Comparison of ENCODE assay signal across 19 cellular contexts in genomic region chr12:81086342-81086741, GRCh38. TPM values are rescaled to one million over a fixed set of nuclear protein-coding genes. Genes with fewer than 3 reads are reported as not detected.
DNase-seq lines count a peak whose midpoint lies in the region; ATAC-seq, FAIRE-seq and TF ChIP-seq lines count a peak whose summit lies in the region.
"Had no signal": no experiment of that assay in that cellular context is flagged by ENCODE, and none has a peak within 500 bp of the region (broad histone marks: within the 10 kb centered on the region; RNA-seq: fewer than 3 reads in every experiment).

No MANE protein-coding gene starts in this region.

- no peaks in the 10 kb centered on the region for H3K9me3 ChIP-seq in HepG2 (ENCODE audit: low read length)
- H3K9me3 ChIP-seq: BLaER1, MG63, sigmoid colon had no signal

- no peaks in the 10 kb centered on the region for H3K4me1 Mint-ChIP-seq in activated T-helper 2 cell treated with anti-CD3 and anti-CD28 coated beads, Interferon-gamma antibody, Interleukin-2, Interleukin-4, amounts not matched to agents 10 μg/mL and 5 μg/mL and 100 μg/mL, durations not matched to agents 14 hours and 24 hours and 36 hours (ENCODE audit: low read depth)

- no peak overlapping the region for H3K27ac Mint-ChIP-seq in activated T-helper 2 cell treated with anti-CD3 and anti-CD28 coated beads, Interferon-gamma antibody, Interleukin-2, Interleukin-4, amounts not matched to agents 10 μg/mL and 5 μg/mL and 100 μg/mL, durations not matched to agents 14 hours and 24 hours and 36 hours
- H3K27ac Mint-ChIP-seq: activated CD8-positive, alpha-beta T cell treated with anti-CD3 and anti-CD28 coated beads for 36 hours; dendritic cell treated with granulocyte-macrophage colony-stimulating factor and Interleukin-4, amounts not matched to agents 40 ng/mL and 50 ng/mL, for 4 days had no signal

- H3K9me3 Mint-ChIP-seq in activated T-helper 2 cell treated with anti-CD3 and anti-CD28 coated beads, Interferon-gamma antibody, Interleukin-2, Interleukin-4, amounts not matched to agents 10 μg/mL and 5 μg/mL and 100 μg/mL, durations not matched to agents 14 hours and 24 hours and 36 hours, result no peaks in the 10 kb centered on the region
- H3K9me3 Mint-ChIP-seq: dendritic cell treated with granulocyte-macrophage colony-stimulating factor and Interleukin-4, amounts not matched to agents 40 ng/mL and 50 ng/mL, for 4 days had no signal

- in situ Hi-C loops in HepG2 (cut with HindIII; ENCODE audit: extremely low pct_ligation_motif_present, low pct_unique_long_range_greater_than_20kb), result no loop called here

- H3K4me3 Mint-ChIP-seq in activated T-helper 2 cell treated with anti-CD3 and anti-CD28 coated beads, Interferon-gamma antibody, Interleukin-2, Interleukin-4, amounts not matched to agents 10 μg/mL and 5 μg/mL and 100 μg/mL, durations not matched to agents 14 hours and 24 hours and 36 hours (ENCODE audit: low read depth), result no peak overlapping the region
- H3K4me3 Mint-ChIP-seq: activated CD8-positive, alpha-beta T cell treated with anti-CD3 and anti-CD28 coated beads for 36 hours; dendritic cell treated with granulocyte-macrophage colony-stimulating factor and Interleukin-4, amounts not matched to agents 40 ng/mL and 50 ng/mL, for 4 days had no signal

- peak overlapping the region; percentile 73 for H3K27ac ChIP-seq in HepG2 (ENCODE audit: extremely low read length, insufficient read depth, low read length)
- H3K27ac ChIP-seq: BLaER1, HL-60, sigmoid colon had no signal

- POLR2A ChIA-PET in HepG2 (lab: Yijun Ruan, JAX), result interaction anchor here (0.9 to 1.7 kb wide), 4 partner anchors 9 to 150 kb away, joined by 3 to 7 read pairs (median 4); no protein-coding TSS in a partner anchor

- peak; percentile 94 for FAIRE-seq in HepG2 (lab: Jason Lieb, UNC)

- peaks cover 97% of the 10 kb centered on the region for H3K79me2 ChIP-seq in HepG2 (ENCODE audit: insufficient read depth, low read length)

- no peaks in the 10 kb centered on the region for H3K36me3 Mint-ChIP-seq in activated T-helper 2 cell treated with anti-CD3 and anti-CD28 coated beads, Interferon-gamma antibody, Interleukin-2, Interleukin-4, amounts not matched to agents 10 μg/mL and 5 μg/mL and 100 μg/mL, durations not matched to agents 14 hours and 24 hours and 36 hours (ENCODE audit: low read depth)

- peak in 1 of 2 experiments; percentile 88; a peak in 2 of 4 replicates for TF ChIP-seq EP300 in HepG2 (IDR thresholded peaks at IDR 0.05; ENCODE audit: low read depth in 2 of 2, low read length in 2 of 2)
- TF ChIP-seq EP300 in HepG2 (CRISPR knock-in tag; IDR thresholded peaks at IDR 0.05; ENCODE audit: borderline replicate concordance), result peak; percentile 69; the same call in 1 of the 2 replicates

- H3K9ac ChIP-seq in HepG2 (ENCODE audit: insufficient read depth, low read depth, low read length), result no peak overlapping the region
- H3K9ac ChIP-seq: BLaER1 had no signal

- H4K20me1 ChIP-seq in HepG2 (ENCODE audit: insufficient read depth, low read length), result peaks cover 3% of the 10 kb centered on the region; the same call in 1 of the 2 replicates
- H4K20me1 ChIP-seq: BLaER1 had no signal

- no peaks in the 10 kb centered on the region; a peak in 1 of 5 replicates for H3K36me3 ChIP-seq in HepG2 (replicated peaks in 1 of 2; ENCODE audit: control insufficient read depth in 1 of 2, insufficient read depth in 2 of 2, low read length in 2 of 2)
- H3K36me3 ChIP-seq: BLaER1, MG63, sigmoid colon had no signal

- H3K4me2 ChIP-seq in HepG2 (ENCODE audit: low read depth, low read length), result peak overlapping the region; percentile 63
- H3K4me2 ChIP-seq: BLaER1 had no signal

- ATAC-seq in HepG2, result peak; percentile 88
- ATAC-seq: activated CD8-positive, alpha-beta T cell treated with anti-CD3 and anti-CD28 coated beads for 36 hours had no signal

- TF ChIP-seq CTCF in AG10803 (conservative IDR thresholded peaks at IDR 0.05; ENCODE audit: low read length), result no peak
- no peak for TF ChIP-seq CTCF in epithelial cell of esophagus (IDR thresholded peaks at IDR 0.05; ENCODE audit: insufficient read depth, low read depth, low read length, missing control alignments)
- TF ChIP-seq CTCF in HepG2 (CRISPR knock-in tag; IDR thresholded peaks at IDR 0.05), result no peak

- TF ChIP-seq RAD21 in HepG2 (CRISPR knock-in tag; IDR thresholded peaks at IDR 0.05), result no peak

- WGBS in HepG2 (ENCODE audit: low lambda C conversion rate), result 0% methylated on average over 4 of the region's 4 CpGs

- intact Hi-C loops in HepG2 (cut with micrococcal nuclease; ENCODE audit: unreplicated experiment), result loop anchor here (1.0 kb wide), 1 partner anchor 8 kb away; the partner anchor contains the start of gene ACSS3
- intact Hi-C loops in activated T-helper 2 cell treated with anti-CD3 and anti-CD28 coated beads, Interferon-gamma antibody, Interleukin-2, Interleukin-4, amounts not matched to agents 10 μg/mL and 5 μg/mL and 100 μg/mL, durations not matched to agents 14 hours and 24 hours and 36 hours (cut with micrococcal nuclease), result no loop called here

- H2AFZ ChIP-seq in HepG2 (ENCODE audit: low read length), result no peak overlapping the region

- H3K4me1 ChIP-seq in HepG2 (ENCODE audit: insufficient read depth, low read length), result peaks cover 87% of the 10 kb centered on the region
- H3K4me1 ChIP-seq: BLaER1, sigmoid colon had no signal

- H3K4me3 ChIP-seq in AG10803 (ENCODE audit: low read length), result no peak overlapping the region
- H3K4me3 ChIP-seq in epithelial cell of esophagus (ENCODE audit: low read length), result no peak overlapping the region
- H3K4me3 ChIP-seq in HepG2 (replicated peaks in 1 of 3; ENCODE audit: insufficient read depth in 1 of 3, low read depth in 2 of 3, low read length in 3 of 3), result peak overlapping the region in 2 of 3 experiments; percentile 38 to 41; a peak in 2 of 6 replicates
- H3K4me3 ChIP-seq: BLaER1, MG63, sigmoid colon had no signal

- DNase-seq in AG10803 (ENCODE audit: low read depth), result peak; percentile 4
- DNase-seq in NCI-H146 (lab: John Stamatoyannopoulos, UW), result peak; percentile 80
- DNase-seq in epithelial cell of esophagus (ENCODE audit: low read depth), result peak; percentile 9
- peak; percentile 89 for DNase-seq in HepG2 (ENCODE audit: low spot score)
- DNase-seq in NCI-H2081 treated with DMSO at 0.1 percent for 48 hours (lab: John Stamatoyannopoulos, UW), result no peak
- DNase-seq in activated T-helper 2 cell treated with anti-CD3 and anti-CD28 coated beads, Interferon-gamma antibody, Interleukin-2, Interleukin-4, amounts not matched to agents 10 μg/mL and 5 μg/mL and 100 μg/mL, durations not matched to agents 14 hours and 24 hours and 36 hours (ENCODE audit: low spot score), result no peak
- no peak for DNase-seq in DMS79 treated with DMSO at 0.1 percent for 48 hours (lab: John Stamatoyannopoulos, UW)
- no peak for DNase-seq in effector CD8-positive, alpha-beta T cell (lab: John Stamatoyannopoulos, UW)
- DNase-seq: activated CD4-positive, CD25-positive, alpha-beta regulatory T cell treated with anti-CD3 and anti-CD28 coated beads, Interleukin-2, amount 50 U/mL, for 72 hours; activated CD8-positive, alpha-beta T cell treated with anti-CD3 and anti-CD28 coated beads for 36 hours; activated T-cell treated with anti-CD3 and anti-CD28 coated beads for 4 hours; IMR-90; MG63; NCI-H1417 treated with DMSO at 0.1 percent for 48 hours; SHP77; sigmoid colon had no signal

- CTCF ChIA-PET in HepG2 (lab: Yijun Ruan, JAX; ENCODE audit: low intra/inter-chr PET ratio, low total read pairs), result no interaction called here

- H3K27me3 ChIP-seq in HepG2 (ENCODE audit: control insufficient read depth in 1 of 2, insufficient read depth in 2 of 2, low read length in 2 of 2), result no peaks in the 10 kb centered on the region
- H3K27me3 ChIP-seq: BLaER1, MG63, sigmoid colon had no signal

- BruUV-seq in HepG2 (replicated peaks; lab: Mats Ljungman, UMichigan), result no TSS peak

- H3K27me3 Mint-ChIP-seq in activated T-helper 2 cell treated with anti-CD3 and anti-CD28 coated beads, Interferon-gamma antibody, Interleukin-2, Interleukin-4, amounts not matched to agents 10 μg/mL and 5 μg/mL and 100 μg/mL, durations not matched to agents 14 hours and 24 hours and 36 hours (ENCODE audit: low read depth), result no peaks in the 10 kb centered on the region
- H3K27me3 Mint-ChIP-seq: activated CD8-positive, alpha-beta T cell treated with anti-CD3 and anti-CD28 coated beads for 36 hours; dendritic cell treated with granulocyte-macrophage colony-stimulating factor and Interleukin-4, amounts not matched to agents 40 ng/mL and 50 ng/mL, for 4 days had no signal

- no peak for TF ChIP-seq POLR2A in HepG2 (IDR thresholded peaks at IDR 0.05; ENCODE audit: insufficient read depth in 1 of 2, low read depth in 2 of 2, low read length in 2 of 2)

TF ChIP-seq in HepG2, 621 proteins besides CTCF, POLR2A, EP300 and RAD21 (continues in another document):
- TF ChIP-seq KDM1A (CRISPR knock-in tag; IDR thresholded peaks at IDR 0.05), result peak; percentile 94
- TF ChIP-seq FOXO1 (CRISPR knock-in tag; IDR thresholded peaks at IDR 0.05), result peak; percentile 63; the same call in 1 of the 2 replicates

RNA-seq across cellular contexts. Expression of gene ACSS3, which starts 8.5 kb away (rescaled TPM):
- 86.3 and 95.7 TPM in 2 replicates for total RNA-seq in HepG2 (2016; rRNA removed; fragmentation: Illumina TruSeq; extraction: Trizol)
- 16.5 and 17.3 TPM in 2 replicates for total RNA-seq in HepG2 (2016; cell fraction: cytosol; rRNA removed; fragmentation: Illumina TruSeq; extraction: Trizol; ENCODE audit: low read depth)
- total RNA-seq in HepG2 (2016; cell fraction: insoluble cytoplasmic fraction; rRNA removed; fragmentation: Illumina TruSeq; extraction: Trizol), result 83.9 and 102 TPM in 2 replicates
- total RNA-seq in HepG2 (2016; cell fraction: membrane; rRNA removed; fragmentation: Illumina TruSeq; extraction: Trizol), result 23.5 and 28.5 TPM in 2 replicates
- 133 TPM in 2 replicates for total RNA-seq in HepG2 (2016; cell fraction: nucleus; rRNA removed; fragmentation: Illumina TruSeq; extraction: Trizol)
- 68.6 and 79.5 TPM in 2 replicates for polyA plus RNA-seq in HepG2 (2011; rRNA removed)
- 53.2 and 78.7 TPM in 2 replicates for polyA plus RNA-seq in HepG2 (2011; cell fraction: cytosol; rRNA removed)
- polyA plus RNA-seq in HepG2 (2011; cell fraction: nucleus; rRNA removed), result 56.5 and 68.3 TPM in 2 replicates
- polyA plus RNA-seq in HepG2 (2012), result 56.8 and 59.4 TPM in 2 replicates
- 7.4 and 7.7 TPM in 2 replicates for polyA plus RNA-seq in HepG2 (2016; cell fraction: cytosol; fragmentation: Illumina TruSeq; extraction: Trizol; ENCODE audit: low read depth)
- polyA plus RNA-seq in HepG2 (2016; cell fraction: insoluble cytoplasmic fraction; fragmentation: Illumina TruSeq; extraction: Trizol; ENCODE audit: low read depth), result 88.8 and 97.6 TPM in 2 replicates
- polyA plus RNA-seq in HepG2 (2016; cell fraction: membrane; fragmentation: Illumina TruSeq; extraction: Trizol; ENCODE audit: low read depth), result 12.9 and 14.0 TPM in 2 replicates
- polyA plus RNA-seq in HepG2 (2016; cell fraction: nucleus; fragmentation: Illumina TruSeq; extraction: Trizol; ENCODE audit: insufficient read depth, low read depth), result 72.3 and 73.1 TPM in 2 replicates
- polyA minus RNA-seq in HepG2 (2011; rRNA and poly(A)+ RNA removed; ENCODE audit: low replicate concordance), result 96.5 TPM in 1 of 2 replicates, not detected in the other
- 99.5 and 134 TPM in 2 replicates for polyA minus RNA-seq in HepG2 (2011; cell fraction: cytosol; rRNA and poly(A)+ RNA removed)
- polyA minus RNA-seq in HepG2 (2011; cell fraction: nucleus; rRNA and poly(A)+ RNA removed), result 426 and 440 TPM in 2 replicates
- total RNA-seq in activated T-helper 2 cell treated with anti-CD3 and anti-CD28 coated beads, Interferon-gamma antibody, Interleukin-2, Interleukin-4, amounts not matched to agents 10 μg/mL and 5 μg/mL and 100 μg/mL, durations not matched to agents 14 hours and 24 hours and 36 hours, result not detected in 2 replicates
- total RNA-seq: activated CD8-positive, alpha-beta T cell treated with anti-CD3 and anti-CD28 coated beads for 36 hours had no signal

Comparison
In these comparisons a context has a peak if more than half of its experiments do, and no peak if none do; other contexts are left out.
1. DNase-seq: peak in AG10803 (single experiment), NCI-H146 (single experiment), epithelial cell of esophagus (single experiment) and HepG2 (single experiment); none in NCI-H2081 treated with DMSO at 0.1 percent for 48 hours (single experiment), activated T-helper 2 cell treated with anti-CD3 and anti-CD28 coated beads, Interferon-gamma antibody, Interleukin-2, Interleukin-4, amounts not matched to agents 10 μg/mL and 5 μg/mL and 100 μg/mL, durations not matched to agents 14 hours and 24 hours and 36 hours (single experiment), DMS79 treated with DMSO at 0.1 percent for 48 hours (single experiment) and effector CD8-positive, alpha-beta T cell (single experiment).
2. H3K4me3 ChIP-seq: peak in HepG2 (2 of 3); none in AG10803 (single experiment) and epithelial cell of esophagus (single experiment).
3. RNA of gene ACSS3, which starts 8.5 kb away (total RNA-seq): 16.5 to 133 TPM in HepG2; not detected in activated T-helper 2 cell treated with anti-CD3 and anti-CD28 coated beads, Interferon-gamma antibody, Interleukin-2, Interleukin-4, amounts not matched to agents 10 μg/mL and 5 μg/mL and 100 μg/mL, durations not matched to agents 14 hours and 24 hours and 36 hours; every median in the first group is over 10 times any median in the second.